In the genomic region with DNA sequence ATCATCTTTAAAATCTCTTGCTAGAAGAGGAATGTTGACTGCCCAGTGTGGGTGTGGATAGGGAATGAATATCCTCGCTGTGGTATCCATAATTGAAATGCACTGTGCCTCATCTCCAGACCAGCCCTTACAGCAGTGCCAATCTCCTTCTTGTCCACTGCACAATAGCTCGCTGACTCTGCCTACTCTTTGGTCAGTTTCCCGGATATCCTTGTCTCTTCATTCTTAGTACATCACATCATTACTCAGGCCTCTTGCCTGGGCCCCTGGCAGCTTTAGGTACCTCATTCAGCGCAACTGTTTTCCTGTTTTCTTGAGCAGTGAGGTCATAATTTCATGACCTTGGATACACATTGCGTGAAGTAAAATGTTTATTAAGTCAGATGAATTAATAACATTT, we compare ENCODE assay signal across 22 cellular contexts. TPM values are rescaled to one million over a fixed set of nuclear protein-coding genes. Genes with fewer than 3 reads are reported as not detected.
"Had no signal": no experiment of that assay in that cellular context is flagged by ENCODE, and none has a peak within 500 bp of the region (broad histone marks: within the 10 kb centered on the region; RNA-seq: fewer than 3 reads in every experiment).

No MANE protein-coding gene starts in this region.

- H3K4me1 ChIP-seq: gastroesophageal sphincter, stomach, transverse colon, vagina had no signal

- ATAC-seq: gastroesophageal sphincter; left colon; left ventricle myocardium superior; mucosa of descending colon; naive thymus-derived CD8-positive, alpha-beta T cell; right cardiac atrium had no signal

- H3K27me3 ChIP-seq: gastroesophageal sphincter, neutrophil, stomach, transverse colon, vagina had no signal

- FAIRE-seq: kidney, small intestine had no signal

- H3K36me3 ChIP-seq: gastroesophageal sphincter, neutrophil, stomach, thoracic aorta, transverse colon, vagina had no signal

- H3K4me3 ChIP-seq: coronary artery, gastroesophageal sphincter, mucosa of descending colon, stomach, thoracic aorta, transverse colon, vagina had no signal

- H3K9me3 Mint-ChIP-seq: immature natural killer cell; naive thymus-derived CD8-positive, alpha-beta T cell had no signal

- H3K27ac ChIP-seq: coronary artery, gastroesophageal sphincter, neutrophil, stomach, thoracic aorta, transverse colon, vagina had no signal

- H3K27ac Mint-ChIP-seq: endodermal cell, immature natural killer cell had no signal

- H3K9me3 ChIP-seq: gastroesophageal sphincter, mucosa of descending colon, neutrophil, stomach, thoracic aorta, transverse colon, vagina had no signal

- DNase-seq: central memory CD4-positive, alpha-beta T cell; endodermal cell; immature natural killer cell; kidney; left colon; left ventricle myocardium superior; mammary epithelial cell; mucosa of descending colon; naive thymus-derived CD8-positive, alpha-beta T cell; right cardiac atrium; small intestine; stimulated activated CD4-positive, alpha-beta T cell treated with anti-CD3 and anti-CD28 coated beads, Interleukin-12 subunit alpha, Interleukin-12 subunit beta, amount 100 ng/mL, for 4 hours; stimulated activated naive CD4-positive, alpha-beta T cell; stomach; substantia nigra; transverse colon had no signal

- H3K36me3 Mint-ChIP-seq: immature natural killer cell; naive thymus-derived CD8-positive, alpha-beta T cell had no signal

RNA-seq across cellular contexts. Expression of a gene that starts 21.7 kb away (rescaled TPM):
- total RNA-seq: endodermal cell; naive thymus-derived CD8-positive, alpha-beta T cell had no signal
- polyA plus RNA-seq: naive thymus-derived CD8-positive, alpha-beta T cell; neural cell had no signal
